ENCODE assay signal across 8 cellular contexts in genomic region chr4:118969359-118969758, GRCh38.
DNase-seq lines count a peak whose midpoint lies in the region; ATAC-seq and TF ChIP-seq lines count a peak whose summit lies in the region.

No MANE protein-coding gene starts in this region.

- DNase-seq in AG20443 (ENCODE audit: low spot score) (peak; percentile 70), HFFc6 (peak; percentile 60), RWPE1 (ENCODE audit: low spot score) (peak; percentile 49), fibroblast of lung (ENCODE audit: low read depth in 2 of 2) (peak; percentile 68 to 88), cortex of kidney (lab: John Stamatoyannopoulos, UW) (no peak)
- no peak for DNase-seq in activated CD4-positive, alpha-beta memory T cell treated with anti-CD3 and anti-CD28 coated beads, Interleukin-2, amount 10 ng/mL, durations not matched to agents 7 days and 5 days

- no peaks in the 10 kb centered on the region for H3K9me3 Mint-ChIP-seq in HFFc6
- H3K9me3 Mint-ChIP-seq in activated CD4-positive, alpha-beta memory T cell treated with anti-CD3 and anti-CD28 coated beads, Interleukin-2, amount 10 ng/mL, durations not matched to agents 7 days and 5 days, result no peaks in the 10 kb centered on the region

- no peaks in the 10 kb centered on the region for H3K79me2 ChIP-seq in fibroblast of lung (ENCODE audit: control insufficient read depth, insufficient read depth, low read length)
- H3K79me2 ChIP-seq in parathyroid adenoma, result no peaks in the 10 kb centered on the region

- H3K4me3 ChIP-seq in fibroblast of lung (replicated peaks in 1 of 4; ENCODE audit: control extremely low read depth in 1 of 4, insufficient read depth in 1 of 4, low read depth in 3 of 4, low read length in 4 of 4), result peak overlapping the region in 1 of 4 experiments; percentile 17
- no peak overlapping the region for H3K4me3 ChIP-seq in parathyroid adenoma (ENCODE audit: low read depth, low read length)

- peak overlapping the region; percentile 74; the same call in 1 of the 2 replicates for H3K4me3 Mint-ChIP-seq in HFFc6
- H3K4me3 Mint-ChIP-seq in activated CD4-positive, alpha-beta memory T cell treated with anti-CD3 and anti-CD28 coated beads, Interleukin-2, amount 10 ng/mL, durations not matched to agents 7 days and 5 days, result no peak overlapping the region

- CTCF ChIA-PET in RWPE1 (lab: Yijun Ruan, JAX), result interaction anchor here (0.5 to 0.9 kb wide), 3 partner anchors 12 to 618 kb away, joined by 3 read pairs; no protein-coding TSS in a partner anchor
- CTCF ChIA-PET in activated CD4-positive, alpha-beta memory T cell treated with anti-CD3 and anti-CD28 coated beads, Interleukin-2, amount 10 ng/mL, durations not matched to agents 7 days and 5 days (lab: Charles Lee), result no interaction called here

- H3K36me3 ChIP-seq in fibroblast of lung (ENCODE audit: control insufficient read depth, insufficient read depth, low read length) (no peaks in the 10 kb centered on the region), parathyroid adenoma (ENCODE audit: control insufficient read depth, insufficient read depth, low read length) (no peaks in the 10 kb centered on the region)

- H3K9me3 ChIP-seq in fibroblast of lung (ENCODE audit: control insufficient read depth, insufficient read depth, low read depth, low read length), result no peaks in the 10 kb centered on the region
- no peaks in the 10 kb centered on the region for H3K9me3 ChIP-seq in parathyroid adenoma (ENCODE audit: control insufficient read depth, low read length)

- no peak overlapping the region for H3K27ac ChIP-seq in RWPE1
- no peak overlapping the region for H3K27ac ChIP-seq in fibroblast of lung (ENCODE audit: insufficient read depth, low read length)
- no peak overlapping the region for H3K27ac ChIP-seq in parathyroid adenoma

- no peak overlapping the region for H3K27ac Mint-ChIP-seq in HFFc6
- no peak overlapping the region for H3K27ac Mint-ChIP-seq in activated CD4-positive, alpha-beta memory T cell treated with anti-CD3 and anti-CD28 coated beads, Interleukin-2, amount 10 ng/mL, durations not matched to agents 7 days and 5 days

- H4K20me1 ChIP-seq in fibroblast of lung (ENCODE audit: control insufficient read depth, extremely low read depth, insufficient read depth, low read length), result no peaks in the 10 kb centered on the region

- no peak for ATAC-seq in HG03135 (IDR thresholded peaks at IDR 0.05; ENCODE audit: unreplicated experiment)

- peak overlapping the region; percentile 75 for H3K4me2 ChIP-seq in fibroblast of lung (ENCODE audit: extremely low read depth, insufficient read depth, low read length)
- H3K4me2 ChIP-seq in parathyroid adenoma (ENCODE audit: low read length), result no peak overlapping the region

- peaks cover 40% of the 10 kb centered on the region for H3K4me1 Mint-ChIP-seq in HFFc6 (ENCODE audit: low read depth)
- peaks cover 8% of the 10 kb centered on the region for H3K4me1 Mint-ChIP-seq in activated CD4-positive, alpha-beta memory T cell treated with anti-CD3 and anti-CD28 coated beads, Interleukin-2, amount 10 ng/mL, durations not matched to agents 7 days and 5 days

- H2AFZ ChIP-seq in fibroblast of lung (ENCODE audit: low read length) (no peak overlapping the region), parathyroid adenoma (no peak overlapping the region)

- no peaks in the 10 kb centered on the region for H3K36me3 Mint-ChIP-seq in HFFc6 (ENCODE audit: low read depth)
- H3K36me3 Mint-ChIP-seq in activated CD4-positive, alpha-beta memory T cell treated with anti-CD3 and anti-CD28 coated beads, Interleukin-2, amount 10 ng/mL, durations not matched to agents 7 days and 5 days (ENCODE audit: low read depth), result peaks cover 2% of the 10 kb centered on the region

- H3K27me3 ChIP-seq in fibroblast of lung (ENCODE audit: control insufficient read depth, insufficient read depth, low read length) (no peaks in the 10 kb centered on the region), parathyroid adenoma (ENCODE audit: control insufficient read depth, insufficient read depth, low read length) (no peaks in the 10 kb centered on the region)

- TF ChIP-seq CTCF in HFFc6 (IDR thresholded peaks at IDR 0.05) (peak; percentile 78), RWPE1 (conservative IDR thresholded peaks at IDR 0.05; ENCODE audit: low read depth) (peak; percentile 65), fibroblast of lung (conservative IDR thresholded peaks at IDR 0.05 in 1 of 2, IDR thresholded peaks at IDR 0.05 in 1 of 2; ENCODE audit: low read depth in 1 of 2, low read length in 2 of 2) (peak; percentile 67 to 83), parathyroid adenoma (IDR thresholded peaks at IDR 0.05) (peak; percentile 24)

- H3K4me1 ChIP-seq in fibroblast of lung (ENCODE audit: control insufficient read depth, extremely low read depth, insufficient read depth, low read length) (peaks cover 20% of the 10 kb centered on the region), parathyroid adenoma (no peaks in the 10 kb centered on the region)

- POLR2A ChIA-PET in RWPE1 (lab: Yijun Ruan, JAX; ENCODE audit: low non-redundant PET), result no interaction called here
- POLR2A ChIA-PET in activated CD4-positive, alpha-beta memory T cell treated with anti-CD3 and anti-CD28 coated beads, Interleukin-2, amount 10 ng/mL, durations not matched to agents 7 days and 5 days (lab: Charles Lee), result no interaction called here

- H3K27me3 Mint-ChIP-seq in HFFc6 (ENCODE audit: insufficient read depth), result no peaks in the 10 kb centered on the region
- no peaks in the 10 kb centered on the region for H3K27me3 Mint-ChIP-seq in activated CD4-positive, alpha-beta memory T cell treated with anti-CD3 and anti-CD28 coated beads, Interleukin-2, amount 10 ng/mL, durations not matched to agents 7 days and 5 days

- H3K9ac ChIP-seq in fibroblast of lung (ENCODE audit: insufficient read depth, low read length), result no peak overlapping the region
- no peak overlapping the region for H3K9ac ChIP-seq in parathyroid adenoma

Comparison
In these comparisons a context has a peak if more than half of its experiments do, and no peak if none do; other contexts are left out.
1. DNase-seq: peak in AG20443 (single experiment), HFFc6 (single experiment), RWPE1 (single experiment) and fibroblast of lung (2 of 2); none in activated CD4-positive, alpha-beta memory T cell treated with anti-CD3 and anti-CD28 coated beads, Interleukin-2, amount 10 ng/mL, durations not matched to agents 7 days and 5 days (single experiment) and cortex of kidney (single experiment).
2. CTCF ChIP-seq: peak in every context shown above with its lines; median percentile 78 in HFFc6; 75 in fibroblast of lung; 65 in RWPE1; 24 in parathyroid adenoma.